Comparison of ENCODE assay signal across 18 cellular contexts in genomic region chr5:171462928-171463843, GRCh38. TPM values are rescaled to one million over a fixed set of nuclear protein-coding genes. Genes with fewer than 3 reads are reported as not detected.
A peak's percentile ranks its signal among the peaks of the same experiment; 100 is the strongest.
DNase-seq lines count a peak whose midpoint lies in the region; ATAC-seq and TF ChIP-seq lines count a peak whose summit lies in the region.
"Had no signal": no experiment of that assay in that cellular context is flagged by ENCODE, and none has a peak within 500 bp of the region (broad histone marks: within the 10 kb centered on the region; RNA-seq: fewer than 3 reads in every experiment).

No MANE protein-coding gene starts in this region.

- no peaks in the 10 kb centered on the region for H3K9me3 Mint-ChIP-seq in activated CD8-positive, alpha-beta T cell treated with anti-CD3 and anti-CD28 coated beads for 36 hours
- H3K9me3 Mint-ChIP-seq in progenitor cell of endocrine pancreas (ENCODE audit: low read depth): no peaks in the 10 kb centered on the region

- H3K27me3 Mint-ChIP-seq in activated CD8-positive, alpha-beta T cell treated with anti-CD3 and anti-CD28 coated beads for 36 hours: peaks cover 22% of the 10 kb centered on the region
- H3K27me3 Mint-ChIP-seq in progenitor cell of endocrine pancreas: peaks cover 22% of the 10 kb centered on the region

- 76 to 81% methylated on average over 11 of the region's 11 CpGs for WGBS in GM23248 (ENCODE audit: low coverage in 1 of 2, low lambda C conversion rate in 2 of 2, missing lambda C conversion rate in 2 of 2), 2 experiments

- H3K36me3 Mint-ChIP-seq in activated CD8-positive, alpha-beta T cell treated with anti-CD3 and anti-CD28 coated beads for 36 hours (ENCODE audit: low read depth): no peaks in the 10 kb centered on the region
- no peaks in the 10 kb centered on the region for H3K36me3 Mint-ChIP-seq in progenitor cell of endocrine pancreas (ENCODE audit: insufficient read depth)

- H3K27ac ChIP-seq in iPS-20b (ENCODE audit: low read length) (no peak overlapping the region), GM23248 (no peak overlapping the region)
- H3K27ac ChIP-seq: PC-9, SJCRH30 had no signal

- POLR2A ChIA-PET in activated CD8-positive, alpha-beta T cell treated with anti-CD3 and anti-CD28 coated beads for 36 hours (lab: Charles Lee): no interaction called here

- no peaks in the 10 kb centered on the region; the same call in 1 of the 2 replicates for H3K27me3 ChIP-seq in iPS-20b (ENCODE audit: insufficient read depth, low read length)
- H3K27me3 ChIP-seq in GM23248 (replicated peaks; ENCODE audit: insufficient read depth): no peaks in the 10 kb centered on the region
- H3K27me3 ChIP-seq: MG63, SJCRH30 had no signal

- no peak for ATAC-seq in activated CD8-positive, alpha-beta T cell treated with anti-CD3 and anti-CD28 coated beads for 36 hours

- no peaks in the 10 kb centered on the region for H3K4me1 Mint-ChIP-seq in activated CD8-positive, alpha-beta T cell treated with anti-CD3 and anti-CD28 coated beads for 36 hours (ENCODE audit: low read depth)
- no peaks in the 10 kb centered on the region for H3K4me1 Mint-ChIP-seq in progenitor cell of endocrine pancreas (ENCODE audit: low read depth)

- H3K4me3 ChIP-seq in iPS-20b (ENCODE audit: low read length): no peak overlapping the region
- H3K4me3 ChIP-seq in GM23248: no peak overlapping the region
- H3K4me3 ChIP-seq: MG63, PC-9, SJCRH30 had no signal

- CTCF ChIA-PET in activated CD8-positive, alpha-beta T cell treated with anti-CD3 and anti-CD28 coated beads for 36 hours (lab: Charles Lee): no interaction called here

- H3K27ac Mint-ChIP-seq in activated CD8-positive, alpha-beta T cell treated with anti-CD3 and anti-CD28 coated beads for 36 hours: no peak overlapping the region
- no peak overlapping the region for H3K27ac Mint-ChIP-seq in progenitor cell of endocrine pancreas

- no peak for TF ChIP-seq CTCF in activated CD8-positive, alpha-beta T cell treated with anti-CD3 and anti-CD28 coated beads for 36 hours (IDR thresholded peaks at IDR 0.05)
- TF ChIP-seq CTCF in progenitor cell of endocrine pancreas (IDR thresholded peaks at IDR 0.05; ENCODE audit: unreplicated experiment): no peak

- H3F3A ChIP-seq in GM23248 (ENCODE audit: insufficient read depth): no peaks in the 10 kb centered on the region

- H3K4me1 ChIP-seq in iPS-20b (ENCODE audit: insufficient read depth, low read length) (peaks cover 5% of the 10 kb centered on the region; the same call in 1 of the 2 replicates), GM23248 (ENCODE audit: insufficient read depth) (no peaks in the 10 kb centered on the region)
- H3K4me1 ChIP-seq: SJCRH30 had no signal

- H3K4me3 Mint-ChIP-seq in activated CD8-positive, alpha-beta T cell treated with anti-CD3 and anti-CD28 coated beads for 36 hours: no peak overlapping the region
- H3K4me3 Mint-ChIP-seq in progenitor cell of endocrine pancreas (ENCODE audit: low read depth): no peak overlapping the region

- no peaks in the 10 kb centered on the region for H3K9me3 ChIP-seq in iPS-20b (ENCODE audit: insufficient read depth, low read depth, low read length)
- H3K9me3 ChIP-seq in GM23248 (ENCODE audit: low read depth): no peaks in the 10 kb centered on the region
- H3K9me3 ChIP-seq: MG63, SJCRH30 had no signal

- no peak overlapping the region for H3K4me2 ChIP-seq in GM23248 (ENCODE audit: unreplicated experiment)
- H3K4me2 ChIP-seq: PC-9 had no signal

- DNase-seq in EH (ENCODE audit: low read depth) (peak; percentile 18), NCI-H69 (lab: John Stamatoyannopoulos, UW) (peak; percentile 31), dedifferentiated amniotic fluid mesenchymal stem cell (ENCODE audit: extremely low spot score) (peak; percentile 58), GM23248 (no peak), progenitor cell of endocrine pancreas (ENCODE audit: low spot score, unreplicated experiment) (no peak)
- no peak for DNase-seq in activated CD8-positive, alpha-beta T cell treated with anti-CD3 and anti-CD28 coated beads for 36 hours
- DNase-seq: AML-193, DMS53, HCEC 1CT, MG63, NCI-H1092 treated with DMSO at 0.1 percent for 48 hours, NCI-H2081 treated with DMSO at 0.1 percent for 48 hours, NCI-H226, NCI-H526 treated with DMSO at 0.1 percent for 48 hours, PC-9, SJCRH30, SW 1271 had no signal

- H4K20me1 ChIP-seq in GM23248 (ENCODE audit: insufficient read depth): no peaks in the 10 kb centered on the region

- no peaks in the 10 kb centered on the region for H3K36me3 ChIP-seq in iPS-20b (ENCODE audit: insufficient read depth, low read depth, low read length)
- no peaks in the 10 kb centered on the region for H3K36me3 ChIP-seq in GM23248 (ENCODE audit: low read depth)
- H3K36me3 ChIP-seq: SJCRH30 had no signal

- H3K9me2 ChIP-seq in GM23248 (ENCODE audit: insufficient read depth): no peaks in the 10 kb centered on the region

- in situ Hi-C loops in GM23248 (cut with MboI): no loop called here

- H3K9ac ChIP-seq in iPS-20b (ENCODE audit: low read depth, low read length) (0 out of 2 replicates have a peak overlapping the region, but pooled peaks have one; percentile 3), GM23248 (no peak overlapping the region)

- intact Hi-C loops in activated CD8-positive, alpha-beta T cell treated with anti-CD3 and anti-CD28 coated beads for 36 hours (cut with micrococcal nuclease): no loop called here

- no peaks in the 10 kb centered on the region for H3K79me2 ChIP-seq in GM23248 (ENCODE audit: insufficient read depth)

- H2AFZ ChIP-seq in GM23248: no peak overlapping the region
- H2AFZ ChIP-seq: PC-9 had no signal

RNA-seq across cellular contexts. Expression of gene FGF18, which starts 43.7 kb away (rescaled TPM):
- not detected in 2 replicates for total RNA-seq in GM23248 (2014; rRNA removed; shearing (Covaris generic))
- polyA plus RNA-seq in GM23248 (2016; fragmentation: Nextera tagmentation; extraction: Ambion mirVana): 0.09 TPM in 2 replicates
- total RNA-seq in activated CD8-positive, alpha-beta T cell treated with anti-CD3 and anti-CD28 coated beads for 36 hours: under 1 TPM in 1 of 2 experiments, not detected in 1; 0.18 TPM
- 2.3 and 2.6 TPM in 2 replicates for total RNA-seq in progenitor cell of endocrine pancreas
- total RNA-seq: SJCRH30 had no signal

Comparison
In these comparisons a context has a peak if more than half of its experiments do, and no peak if none do; other contexts are left out.
1. DNase-seq: peak in EH (single experiment), NCI-H69 (single experiment) and dedifferentiated amniotic fluid mesenchymal stem cell (single experiment); none in GM23248 (single experiment), activated CD8-positive, alpha-beta T cell treated with anti-CD3 and anti-CD28 coated beads for 36 hours (single experiment) and progenitor cell of endocrine pancreas (single experiment).